Comparison of ENCODE assay signal across 9 cellular contexts in the genomic region with DNA sequence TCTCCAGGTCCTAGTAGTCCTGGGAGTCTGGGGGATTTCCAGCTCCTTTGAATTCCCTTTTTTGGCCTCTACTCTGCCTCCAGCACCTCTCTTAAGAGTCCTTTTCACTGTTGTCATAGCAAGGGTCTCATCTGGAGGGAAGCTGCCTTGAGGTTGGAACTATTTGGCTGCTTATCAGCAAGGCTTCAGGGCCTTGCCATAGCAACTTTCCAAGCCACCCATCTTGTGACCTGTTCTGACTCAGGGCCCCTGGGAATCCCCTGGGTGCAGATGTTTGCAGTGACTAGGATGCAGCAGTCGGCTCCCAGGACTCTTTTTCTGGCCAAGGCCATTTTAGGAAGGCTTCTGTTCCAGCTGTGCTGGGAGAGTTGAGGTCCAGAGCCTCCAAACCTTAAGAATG. TPM values are rescaled to one million over a fixed set of nuclear protein-coding genes. Genes with fewer than 3 reads are reported as not detected.
DNase-seq lines count a peak whose midpoint lies in the region; ATAC-seq and TF ChIP-seq lines count a peak whose summit lies in the region.
"Had no signal": no experiment of that assay in that cellular context is flagged by ENCODE, and none has a peak within 500 bp of the region (broad histone marks: within the 10 kb centered on the region; RNA-seq: fewer than 3 reads in every experiment).

No MANE protein-coding gene starts in this region.

- H3K27ac ChIP-seq in heart left ventricle: peak overlapping the region; percentile 8 to 96 (median 90)
- H3K27ac ChIP-seq in thoracic aorta: peak overlapping the region; percentile 10 to 70

- H3K27me3 ChIP-seq in heart left ventricle (no peaks in the 10 kb centered on the region), thoracic aorta (replicated peaks; ENCODE audit: insufficient read depth) (no peaks in the 10 kb centered on the region)

- H3K9me3 Mint-ChIP-seq in activated CD4-positive, alpha-beta T cell treated with anti-CD3 and anti-CD28 coated beads for 36 hours (ENCODE audit: low read depth): no peaks in the 10 kb centered on the region

- peak; percentile 72 for ATAC-seq in activated CD4-positive, alpha-beta T cell treated with anti-CD3 and anti-CD28 coated beads for 36 hours
- ATAC-seq in heart left ventricle (peak in 3 of 4 donors; percentile 9 to 38 (median 20)), thoracic aorta (ENCODE audit: insufficient number of reproducible peaks, low FRiP score, low read depth) (no peak), GM19324 (IDR thresholded peaks at IDR 0.05; ENCODE audit: low FRiP score, unreplicated experiment) (no peak), HG02642 (IDR thresholded peaks at IDR 0.05; ENCODE audit: poor library complexity, unreplicated experiment) (no peak)

- POLR2A ChIA-PET in activated CD4-positive, alpha-beta T cell treated with anti-CD3 and anti-CD28 coated beads for 36 hours (lab: Charles Lee): interaction anchor here (0.6 kb wide), 1 partner anchor 139 kb away, joined by 5 read pairs; no protein-coding TSS in a partner anchor

- H3K4me1 ChIP-seq in heart left ventricle (peaks cover 38 to 95% (median 73%) of the 10 kb centered on the region in 12 donors), thoracic aorta (ENCODE audit: control insufficient read depth in 1 of 2, low read depth in 2 of 2) (peaks cover 46 to 56% of the 10 kb centered on the region in 2 donors)

- DNase-seq in activated CD4-positive, alpha-beta T cell treated with anti-CD3 and anti-CD28 coated beads for 36 hours: peak; percentile 49
- DNase-seq in activated CD4-positive, alpha-beta T cell treated with anti-CD3 and anti-CD28 coated beads for 4 hours: no peak
- DNase-seq in RPMI7951 (ENCODE audit: low read depth) (peak; percentile 99), heart left ventricle (peak in 3 of 5 donors; percentile 53 to 77 (median 60)), thoracic aorta (ENCODE audit: low spot score) (no peak), NCI-H1105 (lab: John Stamatoyannopoulos, UW) (no peak)
- DNase-seq: NCI-H1417 treated with DMSO at 0.1 percent for 48 hours had no signal

- TF ChIP-seq POLR2A in heart left ventricle (IDR thresholded peaks at IDR 0.05): no peak

- no peak overlapping the region for H3K4me3 Mint-ChIP-seq in activated CD4-positive, alpha-beta T cell treated with anti-CD3 and anti-CD28 coated beads for 36 hours

- no peak overlapping the region for H3K27ac Mint-ChIP-seq in activated CD4-positive, alpha-beta T cell treated with anti-CD3 and anti-CD28 coated beads for 36 hours

- H3K4me3 ChIP-seq in heart left ventricle (no peak overlapping the region), thoracic aorta (no peak overlapping the region)

- H3K4me1 Mint-ChIP-seq in activated CD4-positive, alpha-beta T cell treated with anti-CD3 and anti-CD28 coated beads for 36 hours: peaks cover 8% of the 10 kb centered on the region

- H3K36me3 ChIP-seq in heart left ventricle (peaks cover 0 to 51% (median 31%) of the 10 kb centered on the region in 9 donors), thoracic aorta (peaks cover 11% of the 10 kb centered on the region)

- CTCF ChIA-PET in activated CD4-positive, alpha-beta T cell treated with anti-CD3 and anti-CD28 coated beads for 36 hours (lab: Charles Lee): interaction anchor here (1.4 to 1.7 kb wide), 3 partner anchors 9 to 18 kb away, joined by 3 to 7 read pairs (median 3); no protein-coding TSS in a partner anchor

- H3K36me3 Mint-ChIP-seq in activated CD4-positive, alpha-beta T cell treated with anti-CD3 and anti-CD28 coated beads for 36 hours (ENCODE audit: low read depth): no peaks in the 10 kb centered on the region

- H3K27me3 Mint-ChIP-seq in activated CD4-positive, alpha-beta T cell treated with anti-CD3 and anti-CD28 coated beads for 36 hours: no peaks in the 10 kb centered on the region

- intact Hi-C loops in activated CD4-positive, alpha-beta T cell treated with anti-CD3 and anti-CD28 coated beads for 36 hours (cut with DNase I, micrococcal nuclease): no loop called here
- intact Hi-C loops in heart left ventricle (cut with DNase I): no loop called here

- WGBS in heart left ventricle, 4 donors: 7 to 25% (median 9%) methylated on average over 1 of the region's 1 CpG; no CpG with 5 or more reads in 1 of the 4 donors

- no peak for TF ChIP-seq CTCF in heart left ventricle (IDR thresholded peaks at IDR 0.05)
- TF ChIP-seq CTCF in thoracic aorta (IDR thresholded peaks at IDR 0.05): no peak

- no peaks in the 10 kb centered on the region for H3K9me3 ChIP-seq in heart left ventricle
- no peaks in the 10 kb centered on the region for H3K9me3 ChIP-seq in thoracic aorta

RNA-seq across cellular contexts. Expression of a gene that starts 12.4 kb away (rescaled TPM):
- 1 to 10 TPM; 4.5 to 4.6 TPM for total RNA-seq in activated CD4-positive, alpha-beta T cell treated with anti-CD3 and anti-CD28 coated beads for 36 hours
- total RNA-seq in RPMI7951 (2014; rRNA removed; shearing (Covaris generic)): 90.2 and 97.5 TPM in 2 replicates
- total RNA-seq in heart left ventricle (100 to 1,000 TPM; 156 to 286 (median 200) TPM), thoracic aorta (100 to 1,000 TPM; 125 to 186 TPM)
- 100 to 1,000 TPM; 155 to 213 TPM for polyA plus RNA-seq in heart left ventricle

RNA-seq across cellular contexts. Expression of a gene that starts 56.8 kb away (rescaled TPM):
- total RNA-seq in activated CD4-positive, alpha-beta T cell treated with anti-CD3 and anti-CD28 coated beads for 36 hours: 10 to 100 TPM; 33.8 to 37.8 TPM
- total RNA-seq in RPMI7951 (2014; rRNA removed; shearing (Covaris generic)): 4.4 and 7.2 TPM in 2 replicates
- total RNA-seq in heart left ventricle (10 to 100 TPM in 2 of 9 donors, 1 to 10 TPM in 7; 2.5 to 11.5 (median 6.0) TPM), thoracic aorta (10 to 100 TPM in 1 of 2 donors, 1 to 10 TPM in 1; 8.1 to 20.6 TPM)
- polyA plus RNA-seq in heart left ventricle: 10 to 100 TPM in 1 of 2 donors, 1 to 10 TPM in 1; 6.4 to 10.9 TPM

Comparison
In these comparisons a context has a peak if more than half of its experiments do, and no peak if none do; other contexts are left out.
1. DNase-seq: peak in activated CD4-positive, alpha-beta T cell treated with anti-CD3 and anti-CD28 coated beads for 36 hours (single experiment), RPMI7951 (single experiment) and heart left ventricle (3 of 5); none in activated CD4-positive, alpha-beta T cell treated with anti-CD3 and anti-CD28 coated beads for 4 hours (0 of 2), thoracic aorta (single experiment) and NCI-H1105 (single experiment).
2. ATAC-seq: peak in activated CD4-positive, alpha-beta T cell treated with anti-CD3 and anti-CD28 coated beads for 36 hours (single experiment) and heart left ventricle (3 of 4); none in thoracic aorta (single experiment), GM19324 (single experiment) and HG02642 (single experiment).
3. RNA of a gene that starts 12.4 kb away (total RNA-seq): 156 to 286 TPM in heart left ventricle, 125 to 186 TPM in thoracic aorta and 90.2 to 97.5 TPM in RPMI7951; 4.5 to 4.6 TPM in activated CD4-positive, alpha-beta T cell treated with anti-CD3 and anti-CD28 coated beads for 36 hours; every median in the first group is over 10 times any median in the second.